In genomic region chr20:5095454-5095853, GRCh38 we compare ENCODE assay signal across 19 cellular contexts. TPM values are rescaled to one million over a fixed set of nuclear protein-coding genes. Genes with fewer than 3 reads are reported as not detected.
DNase-seq lines count a peak whose midpoint lies in the region; ATAC-seq, FAIRE-seq and TF ChIP-seq lines count a peak whose summit lies in the region.
"Had no signal": no experiment of that assay in that cellular context is flagged by ENCODE, and none has a peak within 500 bp of the region (broad histone marks: within the 10 kb centered on the region; RNA-seq: fewer than 3 reads in every experiment).

No MANE protein-coding gene starts in this region.

- no peak for TF ChIP-seq CTCF in body of pancreas (IDR thresholded peaks at IDR 0.05)
- TF ChIP-seq CTCF in pancreas (IDR thresholded peaks at IDR 0.05), result no peak

- peak; percentile 25 for DNase-seq in activated CD8-positive, alpha-beta memory T cell treated with anti-CD3 and anti-CD28 coated beads, Interleukin-2, amount 50 U/mL, for 48 hours
- DNase-seq in activated CD8-positive, alpha-beta memory T cell treated with anti-CD3 and anti-CD28 coated beads for 24 hours, result no peak
- DNase-seq in CD4-positive, CD25-positive, alpha-beta regulatory T cell, result no peak
- DNase-seq in T-helper 17 cell (no peak), body of pancreas (no peak), DMS53 (lab: John Stamatoyannopoulos, UW) (no peak), pancreas (no peak)
- DNase-seq in naive thymus-derived CD4-positive, alpha-beta T cell, result no peak
- DNase-seq: Caco-2; DMS153; EL; KBM-7; NCI-H1436; NCI-H2029; NK-92 treated with Interleukin-12 subunit alpha and Interleukin-12 subunit beta, amount 100 ng/mL, for 24 hours; OCI-M1 had no signal

- no peak for FAIRE-seq in pancreas (lab: Jason Lieb, UNC)
- FAIRE-seq: A549, H1 had no signal

- H3K27me3 ChIP-seq in CD4-positive, CD25-positive, alpha-beta regulatory T cell (ENCODE audit: control insufficient read depth, insufficient read depth, low read length), result no peaks in the 10 kb centered on the region
- no peaks in the 10 kb centered on the region for H3K27me3 ChIP-seq in naive thymus-derived CD4-positive, alpha-beta T cell (ENCODE audit: control insufficient read depth in 2 of 2, insufficient read depth in 2 of 2, low read length in 2 of 2)
- no peaks in the 10 kb centered on the region for H3K27me3 ChIP-seq in body of pancreas
- no peaks in the 10 kb centered on the region for H3K27me3 ChIP-seq in pancreas
- H3K27me3 ChIP-seq: BLaER1 treated with 17β-estradiol and CSF1 and Interleukin-3, amounts not matched to agents 10 nM and 100 nM had no signal

- intact Hi-C loops in naive thymus-derived CD4-positive, alpha-beta T cell (cut with micrococcal nuclease), result no loop called here
- intact Hi-C loops in body of pancreas (cut with DNase I), result no loop called here
- intact Hi-C loops in pancreas (cut with DNase I), result loop anchor here in 1 of 3 donors (5.0 kb wide), 1 partner anchor 343 kb away; no protein-coding TSS in a partner anchor

- H3K4me1 Mint-ChIP-seq in CD4-positive, CD25-positive, alpha-beta regulatory T cell, result peaks cover 3 to 7% (median 4%) of the 10 kb centered on the region in 4 donors
- peaks cover 9% of the 10 kb centered on the region for H3K4me1 Mint-ChIP-seq in T-helper 17 cell
- peaks cover 1 to 8% (median 4%) of the 10 kb centered on the region in 7 donors for H3K4me1 Mint-ChIP-seq in naive thymus-derived CD4-positive, alpha-beta T cell

- peaks cover 22% of the 10 kb centered on the region for H3K36me3 ChIP-seq in CD4-positive, CD25-positive, alpha-beta regulatory T cell (ENCODE audit: control insufficient read depth, insufficient read depth, low read length)
- H3K36me3 ChIP-seq in naive thymus-derived CD4-positive, alpha-beta T cell (ENCODE audit: control insufficient read depth in 2 of 3, insufficient read depth in 3 of 3, low read length in 3 of 3), result peaks cover 4 to 38% (median 8%) of the 10 kb centered on the region in 3 experiments
- H3K36me3 ChIP-seq in body of pancreas (replicated peaks in 1 of 2; ENCODE audit: insufficient read depth in 1 of 2, low read depth in 2 of 2), result peaks cover 0 to 5% of the 10 kb centered on the region in 2 donors
- H3K36me3 ChIP-seq in pancreas, result peaks cover 0 to 7% (median 0%) of the 10 kb centered on the region in 3 donors

- 89% methylated on average over 3 of the region's 3 CpGs for WGBS in body of pancreas, 2 donors
- 88 to 89% methylated on average over 3 of the region's 3 CpGs for WGBS in pancreas, 2 donors

- H3K4me1 ChIP-seq in CD4-positive, CD25-positive, alpha-beta regulatory T cell (ENCODE audit: control insufficient read depth, insufficient read depth, low read length, poor library complexity, severe bottlenecking), result peaks cover under 1% of the 10 kb centered on the region
- H3K4me1 ChIP-seq in naive thymus-derived CD4-positive, alpha-beta T cell (ENCODE audit: control insufficient read depth in 2 of 2, insufficient read depth in 2 of 2, low read length in 2 of 2), result peaks cover 0 to 1% of the 10 kb centered on the region in 2 donors
- no peaks in the 10 kb centered on the region for H3K4me1 ChIP-seq in body of pancreas
- H3K4me1 ChIP-seq in pancreas, result no peaks in the 10 kb centered on the region

- H3K27ac ChIP-seq in CD4-positive, CD25-positive, alpha-beta regulatory T cell (ENCODE audit: insufficient read depth, low read length, poor library complexity, severe bottlenecking), result no peak overlapping the region
- H3K27ac ChIP-seq in naive thymus-derived CD4-positive, alpha-beta T cell (ENCODE audit: low read depth, low read length), result no peak overlapping the region
- H3K27ac ChIP-seq in body of pancreas (no peak overlapping the region), pancreas (no peak overlapping the region)

- no peak overlapping the region for H3K4me3 Mint-ChIP-seq in CD4-positive, CD25-positive, alpha-beta regulatory T cell
- H3K4me3 Mint-ChIP-seq in T-helper 17 cell, result peak overlapping the region; percentile 12
- no peak overlapping the region for H3K4me3 Mint-ChIP-seq in naive thymus-derived CD4-positive, alpha-beta T cell

- no peaks in the 10 kb centered on the region for H3K9me3 ChIP-seq in CD4-positive, CD25-positive, alpha-beta regulatory T cell (ENCODE audit: control insufficient read depth in 2 of 2, low read length in 2 of 2)
- no peaks in the 10 kb centered on the region for H3K9me3 ChIP-seq in T-helper 17 cell (ENCODE audit: control insufficient read depth, low read length, poor library complexity, severe bottlenecking)
- no peaks in the 10 kb centered on the region for H3K9me3 ChIP-seq in naive thymus-derived CD4-positive, alpha-beta T cell (ENCODE audit: control insufficient read depth in 2 of 3, low read length in 3 of 3)
- no peaks in the 10 kb centered on the region for H3K9me3 ChIP-seq in body of pancreas
- no peaks in the 10 kb centered on the region for H3K9me3 ChIP-seq in pancreas
- H3K9me3 ChIP-seq: A549; BLaER1 treated with 17β-estradiol and CSF1 and Interleukin-3, amounts not matched to agents 10 nM and 100 nM; Caco-2 had no signal

- H3K27ac Mint-ChIP-seq in CD4-positive, CD25-positive, alpha-beta regulatory T cell, result peak overlapping the region in 2 of 3 donors; percentile 60 to 64
- H3K27ac Mint-ChIP-seq in T-helper 17 cell, result peak overlapping the region; percentile 67
- H3K27ac Mint-ChIP-seq in naive thymus-derived CD4-positive, alpha-beta T cell, result peak overlapping the region in 6 of 9 donors; percentile 6 to 49 (median 30)

- POLR2A ChIA-PET in naive thymus-derived CD4-positive, alpha-beta T cell (lab: Charles Lee), result no interaction called here

- peaks cover 24% of the 10 kb centered on the region for H3K36me3 Mint-ChIP-seq in CD4-positive, CD25-positive, alpha-beta regulatory T cell
- peaks cover 6% of the 10 kb centered on the region for H3K36me3 Mint-ChIP-seq in T-helper 17 cell (ENCODE audit: low read depth)
- peaks cover 4 to 27% (median 16%) of the 10 kb centered on the region in 5 donors for H3K36me3 Mint-ChIP-seq in naive thymus-derived CD4-positive, alpha-beta T cell

- no peak overlapping the region for H3K4me3 ChIP-seq in CD4-positive, CD25-positive, alpha-beta regulatory T cell (ENCODE audit: low read depth, low read length)
- no peak overlapping the region for H3K4me3 ChIP-seq in naive thymus-derived CD4-positive, alpha-beta T cell (ENCODE audit: low read length)
- H3K4me3 ChIP-seq in body of pancreas, result no peak overlapping the region
- no peak overlapping the region for H3K4me3 ChIP-seq in pancreas
- H3K4me3 ChIP-seq: A549; BLaER1 treated with 17β-estradiol and CSF1 and Interleukin-3, amounts not matched to agents 10 nM and 100 nM had no signal

- CTCF ChIA-PET in naive thymus-derived CD4-positive, alpha-beta T cell (lab: Charles Lee), result interaction anchor here (1.1 kb wide), 1 partner anchor 14 kb away, joined by 5 read pairs; no protein-coding TSS in a partner anchor

- ATAC-seq in CD4-positive, CD25-positive, alpha-beta regulatory T cell (ENCODE audit: low read depth in 2 of 2), result no peak
- no peak for ATAC-seq in T-helper 17 cell
- ATAC-seq in naive thymus-derived CD4-positive, alpha-beta T cell, result no peak
- no peak for ATAC-seq in body of pancreas
- no peak for ATAC-seq in pancreas

- no peak for TF ChIP-seq POLR2A in body of pancreas (IDR thresholded peaks at IDR 0.05)

- no peaks in the 10 kb centered on the region for H3K27me3 Mint-ChIP-seq in CD4-positive, CD25-positive, alpha-beta regulatory T cell
- H3K27me3 Mint-ChIP-seq in T-helper 17 cell, result no peaks in the 10 kb centered on the region
- H3K27me3 Mint-ChIP-seq in naive thymus-derived CD4-positive, alpha-beta T cell, result no peaks in the 10 kb centered on the region

- no peaks in the 10 kb centered on the region for H3K9me3 Mint-ChIP-seq in CD4-positive, CD25-positive, alpha-beta regulatory T cell
- H3K9me3 Mint-ChIP-seq in naive thymus-derived CD4-positive, alpha-beta T cell, result no peaks in the 10 kb centered on the region

RNA-seq across cellular contexts. Expression of gene TMEM230, which starts 17.4 kb away (rescaled TPM):
- 48.3 TPM for total RNA-seq in CD4-positive, CD25-positive, alpha-beta regulatory T cell
- polyA plus RNA-seq in CD4-positive, CD25-positive, alpha-beta regulatory T cell, result 100 to 1,000 TPM; 158 to 237 (median 214) TPM
- total RNA-seq in T-helper 17 cell (10 to 100 TPM; 49.9 to 50.5 TPM), body of pancreas (10 to 100 TPM; 24.7 to 48.0 TPM), pancreas (10 to 100 TPM; 28.2 to 49.7 (median 43.4) TPM)
- 10 to 100 TPM; 48.5 to 91.7 (median 75.5) TPM for total RNA-seq in naive thymus-derived CD4-positive, alpha-beta T cell
- 100 to 1,000 TPM; 187 to 192 TPM for polyA plus RNA-seq in naive thymus-derived CD4-positive, alpha-beta T cell
- polyA plus RNA-seq in pancreas, result 10 to 100 TPM; 76.3 to 98.8 TPM

RNA-seq across cellular contexts. Expression of gene PCNA, which starts 24.3 kb away (rescaled TPM):
- 33.0 TPM for total RNA-seq in CD4-positive, CD25-positive, alpha-beta regulatory T cell
- polyA plus RNA-seq in CD4-positive, CD25-positive, alpha-beta regulatory T cell, result 10 to 100 TPM; 67.5 to 89.9 (median 76.2) TPM
- total RNA-seq in T-helper 17 cell, result 10 to 100 TPM; 29.3 to 35.4 TPM
- total RNA-seq in naive thymus-derived CD4-positive, alpha-beta T cell, result 100 to 1,000 TPM in 1 of 5 experiments, 10 to 100 TPM in 4; 21.6 to 392 (median 39.3) TPM
- 10 to 100 TPM; 48.3 to 67.4 TPM for polyA plus RNA-seq in naive thymus-derived CD4-positive, alpha-beta T cell
- total RNA-seq in body of pancreas, result 10 to 100 TPM; 22.8 to 32.0 TPM
- total RNA-seq in pancreas, result 10 to 100 TPM; 10.9 to 23.2 (median 16.8) TPM
- 10 to 100 TPM; 13.9 to 27.4 TPM for polyA plus RNA-seq in pancreas

RNA-seq across cellular contexts. Expression of gene CDS2, which starts 31.4 kb away (rescaled TPM):
- 77.9 TPM for total RNA-seq in CD4-positive, CD25-positive, alpha-beta regulatory T cell
- 10 to 100 TPM; 47.6 to 75.4 (median 51.5) TPM for polyA plus RNA-seq in CD4-positive, CD25-positive, alpha-beta regulatory T cell
- total RNA-seq in T-helper 17 cell (10 to 100 TPM; 75.3 to 86.9 TPM), body of pancreas (10 to 100 TPM; 10.2 to 13.5 TPM), pancreas (10 to 100 TPM; 12.7 to 27.1 (median 15.8) TPM)
- total RNA-seq in naive thymus-derived CD4-positive, alpha-beta T cell, result 10 to 100 TPM; 48.3 to 58.3 (median 57.8) TPM
- 10 to 100 TPM; 34.9 to 37.8 TPM for polyA plus RNA-seq in naive thymus-derived CD4-positive, alpha-beta T cell
- 10 to 100 TPM in 1 of 2 donors, 1 to 10 TPM in 1; 4.6 to 11.8 TPM for polyA plus RNA-seq in pancreas
